9 cellular contexts compared by ENCODE assay signal in genomic region chr4:56302102-56302501, GRCh38.
"Had no signal": no experiment of that assay in that cellular context is flagged by ENCODE, and none has a peak within 500 bp of the region (broad histone marks: within the 10 kb centered on the region; RNA-seq: fewer than 3 reads in every experiment).

No MANE protein-coding gene starts in this region.

- H3K27me3 ChIP-seq: left lung, ovary, suprapubic skin, thyroid gland had no signal

- DNase-seq: cortex of kidney had no signal

- H3K9me3 Mint-ChIP-seq: nephron; stimulated activated naive CD8-positive, alpha-beta T cell treated with anti-CD3 and anti-CD28 coated beads, Interleukin-15, amount 100 ng/mL, for 72 hours had no signal

- H3K4me1 ChIP-seq: thyroid gland had no signal

- H3K36me3 ChIP-seq: left lung, ovary, suprapubic skin, thyroid gland had no signal

- H3K36me3 Mint-ChIP-seq: naive thymus-derived CD4-positive, alpha-beta T cell had no signal

- H3K4me3 ChIP-seq: left lung, ovary, smooth muscle cell, suprapubic skin, thyroid gland had no signal

- H3K27ac ChIP-seq: left lung, ovary, suprapubic skin, thyroid gland had no signal

- H3K4me3 Mint-ChIP-seq: nephron; stimulated activated naive CD8-positive, alpha-beta T cell treated with anti-CD3 and anti-CD28 coated beads, Interleukin-15, amount 100 ng/mL, for 72 hours had no signal

- H3K9me3 ChIP-seq: left lung, ovary, suprapubic skin, thyroid gland had no signal
